Comparison of ENCODE assay signal across 1 cellular context in genomic region chr2:88122141-88122884, GRCh38.
A peak's percentile ranks its signal among the peaks of the same experiment; 100 is the strongest.
TF ChIP-seq lines count a peak whose summit lies in the region.

No MANE protein-coding gene starts in this region.

TF ChIP-seq in HepG2, 621 proteins besides CTCF, POLR2A, EP300 and RAD21 (continued from another document):
- no peak for TF ChIP-seq ZBTB39 (CRISPR knock-in tag; IDR thresholded peaks at IDR 0.05)
- TF ChIP-seq TFDP1 (CRISPR knock-in tag; IDR thresholded peaks at IDR 0.05; ENCODE audit: borderline replicate concordance) = 0 out of 2 replicates have a peak, but pooled peaks have one; percentile 14
- TF ChIP-seq POGZ (CRISPR knock-in tag; IDR thresholded peaks at IDR 0.05) = no peak
- TF ChIP-seq PHF8 (CRISPR knock-in tag; IDR thresholded peaks at IDR 0.05) = peak; percentile 19; the same call in 1 of the 2 replicates
- TF ChIP-seq SIN3A (IDR thresholded peaks at IDR 0.05; ENCODE audit: borderline replicate concordance, low read depth, low read length) = peak; percentile 78
- TF ChIP-seq MYPOP (CRISPR knock-in tag; IDR thresholded peaks at IDR 0.05) = no peak
- TF ChIP-seq ZNF446 (CRISPR knock-in tag; IDR thresholded peaks at IDR 0.05) = peak; percentile 73
- no peak for TF ChIP-seq ZBTB33 (CRISPR knock-in tag; IDR thresholded peaks at IDR 0.05)
- peak; percentile 41; the same call in 1 of the 2 replicates for TF ChIP-seq TP53 (CRISPR knock-in tag; conservative IDR thresholded peaks at IDR 0.05)
- TF ChIP-seq ZNF205 (CRISPR knock-in tag; IDR thresholded peaks at IDR 0.05) = peak; percentile 68; the same call in 1 of the 2 replicates
- peak; percentile 80; the same call in 1 of the 2 replicates for TF ChIP-seq ZNF543 (CRISPR knock-in tag; IDR thresholded peaks at IDR 0.05)
- TF ChIP-seq ZNF264 (CRISPR knock-in tag; IDR thresholded peaks at IDR 0.05) = peak; percentile 45; the same call in 1 of the 2 replicates
- TF ChIP-seq UBTF (CRISPR knock-in tag; IDR thresholded peaks at IDR 0.05) = peak; percentile 44; the same call in 1 of the 2 replicates
- peak; percentile 76; the same call in 1 of the 2 replicates for TF ChIP-seq ATF7-NPFF (CRISPR knock-in tag; IDR thresholded peaks at IDR 0.05; ENCODE audit: low read depth)
- TF ChIP-seq SAP130 (CRISPR knock-in tag; IDR thresholded peaks at IDR 0.05; ENCODE audit: low read depth) = 0 out of 2 replicates have a peak, but pooled peaks have one; percentile 9
- 0 out of 2 replicates have a peak, but pooled peaks have one; percentile 60 for TF ChIP-seq KLF13 (CRISPR knock-in tag; IDR thresholded peaks at IDR 0.05)
- TF ChIP-seq ZBTB21 (CRISPR knock-in tag; IDR thresholded peaks at IDR 0.05) = no peak
- peak; percentile 44; the same call in 1 of the 2 replicates for TF ChIP-seq HDAC2 (CRISPR knock-in tag; IDR thresholded peaks at IDR 0.05)
TF ChIP-seq in HepG2: peak in this region for 164.
